9 cellular contexts compared by ENCODE assay signal in genomic region chr6:31837612-31838553, GRCh38. TPM values are rescaled to one million over a fixed set of nuclear protein-coding genes. Genes with fewer than 3 reads are reported as not detected.
DNase-seq lines count a peak whose midpoint lies in the region; ATAC-seq and TF ChIP-seq lines count a peak whose summit lies in the region.
"Had no signal": no experiment of that assay in that cellular context is flagged by ENCODE, and none has a peak within 500 bp of the region (broad histone marks: within the 10 kb centered on the region; RNA-seq: fewer than 3 reads in every experiment).

No MANE protein-coding gene starts in this region.

- peaks cover 33% of the 10 kb centered on the region for H3K36me3 ChIP-seq in CD8-positive, alpha-beta memory T cell (ENCODE audit: insufficient read depth, low read length)
- peaks cover 65% of the 10 kb centered on the region for H3K36me3 ChIP-seq in MG63

- H3K4me1 Mint-ChIP-seq in CD8-positive, alpha-beta memory T cell: peaks cover 38 to 49% (median 43%) of the 10 kb centered on the region in 3 donors
- H3K4me1 Mint-ChIP-seq in neural crest cell: peaks cover 41% of the 10 kb centered on the region

- H3K4me3 Mint-ChIP-seq in CD8-positive, alpha-beta memory T cell: peak overlapping the region; percentile 89 to 100 (median 95)
- peak overlapping the region; percentile 98 for H3K4me3 Mint-ChIP-seq in neural crest cell

- no peaks in the 10 kb centered on the region for H3K9me3 Mint-ChIP-seq in CD8-positive, alpha-beta memory T cell
- no peaks in the 10 kb centered on the region for H3K9me3 Mint-ChIP-seq in neural crest cell

- peaks cover 43% of the 10 kb centered on the region for H3K4me1 ChIP-seq in CD8-positive, alpha-beta memory T cell (ENCODE audit: insufficient read depth, low read length)

- TF ChIP-seq CTCF in coronary artery (IDR thresholded peaks at IDR 0.05) (no peak), neural crest cell (conservative IDR thresholded peaks at IDR 0.05) (no peak)

- H3K27ac ChIP-seq in CD8-positive, alpha-beta memory T cell (ENCODE audit: low read depth, low read length): peak overlapping the region; percentile 94
- H3K27ac ChIP-seq in coronary artery: peak overlapping the region in 1 of 2 donors; percentile 50

- H3K4me3 ChIP-seq in CD8-positive, alpha-beta memory T cell (ENCODE audit: low read length): peak overlapping the region; percentile 73
- peak overlapping the region; percentile 91 for H3K4me3 ChIP-seq in MG63
- peak overlapping the region; percentile 83 for H3K4me3 ChIP-seq in coronary artery

- no peak for ATAC-seq in GM18861 (IDR thresholded peaks at IDR 0.05; ENCODE audit: unreplicated experiment)
- ATAC-seq in GM18907 (IDR thresholded peaks at IDR 0.05; ENCODE audit: unreplicated experiment): no peak

- POLR2A ChIA-PET in CD8-positive, alpha-beta memory T cell (lab: Charles Lee): interaction anchor here (0.7 to 1.4 kb wide), 3 partner anchors 25 to 107 kb away, joined by 3 to 6 read pairs (median 4); partner anchors contain the start of gene NEU1

- H3K27me3 ChIP-seq in CD8-positive, alpha-beta memory T cell (ENCODE audit: insufficient read depth, low read length, poor library complexity, severe bottlenecking): no peaks in the 10 kb centered on the region
- no peaks in the 10 kb centered on the region for H3K27me3 ChIP-seq in MG63

- CTCF ChIA-PET in CD8-positive, alpha-beta memory T cell (lab: Charles Lee): interaction anchor here (1.1 to 2.8 kb wide), 6 partner anchors 25 to 239 kb away, joined by 3 to 9 read pairs (median 4); partner anchors contain the start of gene NEU1

- H3K9me3 ChIP-seq in CD8-positive, alpha-beta memory T cell (ENCODE audit: low read length): no peaks in the 10 kb centered on the region
- no peaks in the 10 kb centered on the region for H3K9me3 ChIP-seq in MG63

- no peaks in the 10 kb centered on the region for H3K27me3 Mint-ChIP-seq in CD8-positive, alpha-beta memory T cell
- no peaks in the 10 kb centered on the region for H3K27me3 Mint-ChIP-seq in neural crest cell (ENCODE audit: low read depth)

- H3K36me3 Mint-ChIP-seq in CD8-positive, alpha-beta memory T cell: peaks cover 10 to 73% (median 14%) of the 10 kb centered on the region in 3 donors
- H3K36me3 Mint-ChIP-seq in neural crest cell (ENCODE audit: low read depth): peaks cover 43% of the 10 kb centered on the region

- DNase-seq in CD8-positive, alpha-beta memory T cell: no peak
- no peak for DNase-seq in MG63
- DNase-seq in coronary artery (ENCODE audit: low spot score): no peak
- DNase-seq in neural crest cell (ENCODE audit: low read depth, low spot score): no peak
- no peak for DNase-seq in mesenteric fat pad (ENCODE audit: low spot score)
- no peak for DNase-seq in NCI-H2171 treated with DMSO at 0.1 percent for 48 hours (lab: John Stamatoyannopoulos, UW)
- DNase-seq: NK-92 treated with Interleukin-12 subunit alpha and Interleukin-12 subunit beta, amount 100 ng/mL, for 24 hours had no signal

- peak overlapping the region; percentile 61 to 100 (median 98) for H3K27ac Mint-ChIP-seq in CD8-positive, alpha-beta memory T cell
- H3K27ac Mint-ChIP-seq in neural crest cell (ENCODE audit: unreplicated experiment): no peak overlapping the region

RNA-seq across cellular contexts. Expression of gene HSPA1B, which starts 10.3 kb away (rescaled TPM):
- 10 to 100 TPM; 80.9 to 81.4 TPM for total RNA-seq in CD8-positive, alpha-beta memory T cell
- polyA plus RNA-seq in CD8-positive, alpha-beta memory T cell: 5.0 TPM
- total RNA-seq in MG63 (2014; rRNA removed; shearing (Covaris generic); ENCODE audit: low replicate concordance): 48.7 and 72.1 TPM in 2 replicates
- total RNA-seq in neural crest cell (78.5 and 82.5 TPM in 2 replicates), mesenteric fat pad (111 TPM)

RNA-seq across cellular contexts. Expression of gene HSPA1A, which starts 22.5 kb away (rescaled TPM):
- total RNA-seq in CD8-positive, alpha-beta memory T cell: 10 to 100 TPM; 64.8 to 70.1 TPM
- polyA plus RNA-seq in CD8-positive, alpha-beta memory T cell: 34.1 TPM
- total RNA-seq in MG63 (2014; rRNA removed; shearing (Covaris generic); ENCODE audit: low replicate concordance): 32.5 and 71.8 TPM in 2 replicates
- total RNA-seq in neural crest cell (70.3 and 72.3 TPM in 2 replicates), mesenteric fat pad (139 TPM)

RNA-seq across cellular contexts. Expression of gene HSPA1L, which starts 22.8 kb away (rescaled TPM):
- total RNA-seq in CD8-positive, alpha-beta memory T cell: 1 to 10 TPM; 3.5 to 3.8 TPM
- 3.0 TPM for polyA plus RNA-seq in CD8-positive, alpha-beta memory T cell
- total RNA-seq in MG63 (2014; rRNA removed; shearing (Covaris generic); ENCODE audit: low replicate concordance): 0.33 and 0.39 TPM in 2 replicates
- total RNA-seq in neural crest cell: 1.5 and 1.8 TPM in 2 replicates
- total RNA-seq in mesenteric fat pad: 0.84 TPM

RNA-seq across cellular contexts. Expression of gene NEU1, which starts 24.7 kb away (rescaled TPM):
- 10 to 100 TPM; 19.0 to 19.4 TPM for total RNA-seq in CD8-positive, alpha-beta memory T cell
- 25.0 TPM for polyA plus RNA-seq in CD8-positive, alpha-beta memory T cell
- total RNA-seq in MG63 (2014; rRNA removed; shearing (Covaris generic); ENCODE audit: low replicate concordance): 11.7 and 14.6 TPM in 2 replicates
- total RNA-seq in neural crest cell: 46.3 and 49.9 TPM in 2 replicates
- 40.7 TPM for total RNA-seq in mesenteric fat pad

RNA-seq across cellular contexts. Expression of gene LSM2, which starts 31.1 kb away (rescaled TPM):
- 100 to 1,000 TPM; 160 to 172 TPM for total RNA-seq in CD8-positive, alpha-beta memory T cell
- polyA plus RNA-seq in CD8-positive, alpha-beta memory T cell: 80.8 TPM
- total RNA-seq in MG63 (2014; rRNA removed; shearing (Covaris generic); ENCODE audit: low replicate concordance): 57.0 and 58.4 TPM in 2 replicates
- total RNA-seq in neural crest cell (122 and 135 TPM in 2 replicates), mesenteric fat pad (25.7 TPM)
